10 cellular contexts compared by ENCODE assay signal in the genomic region with DNA sequence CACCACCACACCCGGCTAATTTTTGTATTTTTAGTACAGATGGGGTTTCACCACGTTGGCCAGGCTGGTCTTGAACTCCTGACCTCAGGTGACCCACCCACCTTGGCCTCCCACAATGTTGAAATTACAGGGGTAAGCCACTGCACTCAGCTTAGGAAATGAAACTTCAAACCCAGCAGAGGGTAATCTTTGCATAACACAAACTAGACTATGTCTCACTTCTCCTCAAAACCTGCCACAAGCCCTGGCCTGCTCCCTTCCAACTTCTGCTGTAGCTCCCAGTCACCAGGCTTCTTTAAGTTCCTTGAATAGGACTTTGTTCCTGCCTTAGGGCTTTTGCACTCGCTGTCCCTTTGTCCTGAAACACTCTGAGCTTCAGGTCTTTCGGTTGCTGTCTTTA. TPM values are rescaled to one million over a fixed set of nuclear protein-coding genes. Genes with fewer than 3 reads are reported as not detected.
DNase-seq lines count a peak whose midpoint lies in the region; ATAC-seq, FAIRE-seq and TF ChIP-seq lines count a peak whose summit lies in the region.
"Had no signal": no experiment of that assay in that cellular context is flagged by ENCODE, and none has a peak within 500 bp of the region (broad histone marks: within the 10 kb centered on the region; RNA-seq: fewer than 3 reads in every experiment).

No MANE protein-coding gene starts in this region.

- H2AFZ ChIP-seq in KMS-11 (ENCODE audit: low read depth) (no peak overlapping the region), keratinocyte (ENCODE audit: control insufficient read depth, low read length) (peak overlapping the region; percentile 42)

- no peaks in the 10 kb centered on the region for H3K9me3 ChIP-seq in keratinocyte (ENCODE audit: control insufficient read depth, low read depth, low read length)
- H3K9me3 ChIP-seq in right cardiac atrium (ENCODE audit: control insufficient read depth, low read length): no peaks in the 10 kb centered on the region
- no peaks in the 10 kb centered on the region for H3K9me3 ChIP-seq in CD8-positive, alpha-beta memory T cell (ENCODE audit: low read length)

- no peaks in the 10 kb centered on the region for H4K20me1 ChIP-seq in KMS-11 (ENCODE audit: insufficient read depth)
- H4K20me1 ChIP-seq in keratinocyte (ENCODE audit: control insufficient read depth, extremely low read depth, insufficient read depth, low read length): no peaks in the 10 kb centered on the region

- WGBS in right cardiac atrium: 70% methylated on average over 4 of the region's 4 CpGs

- H3K4me3 ChIP-seq in KMS-11 (IDR thresholded peaks at IDR 0.05; ENCODE audit: insufficient read depth, low read depth, low read length) (no peak overlapping the region), keratinocyte (ENCODE audit: control insufficient read depth in 2 of 3, extremely low read depth in 1 of 3, insufficient read depth in 2 of 3, low read depth in 1 of 3, low read length in 3 of 3) (no peak overlapping the region), right cardiac atrium (ENCODE audit: low read length) (no peak overlapping the region), H7 (ENCODE audit: insufficient read depth, low read depth, low read length) (no peak overlapping the region)
- H3K4me3 ChIP-seq in CD8-positive, alpha-beta memory T cell (ENCODE audit: low read length): no peak overlapping the region

- H3K27me3 Mint-ChIP-seq in CD8-positive, alpha-beta memory T cell: peaks cover 4 to 12% of the 10 kb centered on the region in 2 donors

- CTCF ChIA-PET in CD8-positive, alpha-beta memory T cell (lab: Charles Lee): interaction anchor here (0.8 to 2.3 kb wide), 2 partner anchors 60 to 125 kb away, joined by 3 to 5 read pairs; no protein-coding TSS in a partner anchor

- peaks cover 7 to 13% (median 8%) of the 10 kb centered on the region in 3 donors for H3K4me1 Mint-ChIP-seq in CD8-positive, alpha-beta memory T cell

- DNase-seq in GM12891 (ENCODE audit: insufficient read length, low spot score) (no peak), keratinocyte (ENCODE audit: low read depth, low spot score) (no peak), KG1 (lab: John Stamatoyannopoulos, UW) (no peak), right cardiac atrium (no peak), H7 (no peak)
- no peak for DNase-seq in CD8-positive, alpha-beta memory T cell
- DNase-seq: activated naive CD4-positive, alpha-beta T cell; foreskin fibroblast had no signal

- no peaks in the 10 kb centered on the region for H3K27me3 ChIP-seq in KMS-11 (ENCODE audit: insufficient read depth, low read depth)
- H3K27me3 ChIP-seq in keratinocyte (ENCODE audit: control insufficient read depth, extremely low read depth, insufficient read depth, low read length): no peaks in the 10 kb centered on the region
- H3K27me3 ChIP-seq in right cardiac atrium (ENCODE audit: control insufficient read depth, insufficient read depth): no peaks in the 10 kb centered on the region
- no peaks in the 10 kb centered on the region for H3K27me3 ChIP-seq in H7 (ENCODE audit: control insufficient read depth, insufficient read depth, low read length)
- H3K27me3 ChIP-seq in CD8-positive, alpha-beta memory T cell (ENCODE audit: insufficient read depth, low read length, poor library complexity, severe bottlenecking): no peaks in the 10 kb centered on the region

- no peak for FAIRE-seq in GM12891 (lab: Jason Lieb, UNC)
- no peak for FAIRE-seq in keratinocyte (lab: Jason Lieb, UNC)

- no peaks in the 10 kb centered on the region for H3K36me3 Mint-ChIP-seq in CD8-positive, alpha-beta memory T cell

- H3K4me1 ChIP-seq in KMS-11 (ENCODE audit: low read depth, poor library complexity, severe bottlenecking) (peaks cover 50% of the 10 kb centered on the region), keratinocyte (ENCODE audit: control insufficient read depth, extremely low read depth, insufficient read depth, low read length) (peaks cover 53% of the 10 kb centered on the region), right cardiac atrium (ENCODE audit: control insufficient read depth, insufficient read depth, low read length) (peaks cover 2% of the 10 kb centered on the region)
- H3K4me1 ChIP-seq in CD8-positive, alpha-beta memory T cell (ENCODE audit: insufficient read depth, low read length): no peaks in the 10 kb centered on the region

- no peak overlapping the region for H3K9ac ChIP-seq in KMS-11
- H3K9ac ChIP-seq in keratinocyte (ENCODE audit: control insufficient read depth, extremely low read depth, insufficient read depth, low read length): no peak overlapping the region

- TF ChIP-seq CTCF in KMS-11 (conservative IDR thresholded peaks at IDR 0.05; ENCODE audit: low read depth, low read length) (no peak), keratinocyte (optimal IDR thresholded peaks at IDR 0.05 in 1 of 3, IDR thresholded peaks at IDR 0.05 in 1 of 3, conservative IDR thresholded peaks at IDR 0.05 in 1 of 3; ENCODE audit: extremely low read depth in 1 of 3, insufficient read depth in 2 of 3, low read length in 3 of 3) (peak in 1 of 3 experiments; percentile 34)

- dilution Hi-C loops in keratinocyte (cut with MboI; ENCODE audit: extremely low pct_ligation_motif_present, low sequenced_read_pairs): no loop called here

- H3K27ac ChIP-seq in KMS-11: 0 out of 2 replicates have a peak overlapping the region, but pooled peaks have one; percentile 1
- H3K27ac ChIP-seq in keratinocyte (ENCODE audit: control insufficient read depth, insufficient read depth, low read length): peak overlapping the region; percentile 70
- no peak overlapping the region for H3K27ac ChIP-seq in right cardiac atrium (ENCODE audit: low read length)
- H3K27ac ChIP-seq in CD8-positive, alpha-beta memory T cell (ENCODE audit: low read depth, low read length): no peak overlapping the region

- intact Hi-C loops in right cardiac atrium (cut with DNase I): no loop called here

- no peak overlapping the region for H3K27ac Mint-ChIP-seq in CD8-positive, alpha-beta memory T cell

- H3K4me3 Mint-ChIP-seq in CD8-positive, alpha-beta memory T cell: no peak overlapping the region

- no peaks in the 10 kb centered on the region for H3K9me1 ChIP-seq in keratinocyte (ENCODE audit: control insufficient read depth, extremely low read depth, insufficient read depth, low read length)

- no peaks in the 10 kb centered on the region for H3K9me3 Mint-ChIP-seq in CD8-positive, alpha-beta memory T cell

- POLR2A ChIA-PET in CD8-positive, alpha-beta memory T cell (lab: Charles Lee): no interaction called here

- H3K79me2 ChIP-seq in KMS-11 (ENCODE audit: insufficient read depth, low read depth) (no peaks in the 10 kb centered on the region), keratinocyte (ENCODE audit: control insufficient read depth, insufficient read depth, low read length) (no peaks in the 10 kb centered on the region)

- no peak for TF ChIP-seq POLR2A in GM12891 (IDR thresholded peaks at IDR 0.05; ENCODE audit: low read depth, low read length)

- peak overlapping the region; percentile 38 for H3K4me2 ChIP-seq in KMS-11
- peak overlapping the region; percentile 66 for H3K4me2 ChIP-seq in keratinocyte (ENCODE audit: control insufficient read depth, extremely low read depth, insufficient read depth, low read depth, low read length)

- ATAC-seq in GM21723 (IDR thresholded peaks at IDR 0.05; ENCODE audit: unreplicated experiment) (peak; percentile 86), right cardiac atrium (no peak)

- H3K36me3 ChIP-seq in KMS-11 (ENCODE audit: insufficient read depth) (no peaks in the 10 kb centered on the region), keratinocyte (ENCODE audit: control insufficient read depth in 2 of 2, extremely low read depth in 1 of 2, insufficient read depth in 2 of 2, low read length in 2 of 2) (no peaks in the 10 kb centered on the region), H7 (replicated peaks; ENCODE audit: control insufficient read depth, insufficient read depth, low read length) (no peaks in the 10 kb centered on the region)
- H3K36me3 ChIP-seq in CD8-positive, alpha-beta memory T cell (ENCODE audit: insufficient read depth, low read length): no peaks in the 10 kb centered on the region

TF ChIP-seq in GM12891, 5 proteins besides CTCF, POLR2A, EP300 and RAD21:
- TF ChIP-seq PAX5 (IDR thresholded peaks at IDR 0.05; ENCODE audit: insufficient read depth, low read length, severe bottlenecking) (no peak), POU2F2 (IDR thresholded peaks at IDR 0.05; ENCODE audit: low read depth, low read length) (peak; percentile 75), SPI1 (IDR thresholded peaks at IDR 0.05; ENCODE audit: low read depth, low read length) (peak; percentile 88)

RNA-seq across cellular contexts. Expression of a gene that starts 39.2 kb away (rescaled TPM):
- polyA plus RNA-seq in GM12891 (2012; ENCODE audit: low read depth, missing spikeins): 8.2 TPM
- polyA plus RNA-seq in keratinocyte: 58.7 to 95.1 TPM (median 72.7 TPM) in 3 replicates
- polyA plus RNA-seq in keratinocyte (2011; ENCODE audit: low read depth): 14.0 TPM
- 21.2 and 40.8 TPM in 2 replicates for polyA plus RNA-seq in keratinocyte (2011; cell fraction: cytosol; rRNA removed)
- polyA plus RNA-seq in keratinocyte (2011; cell fraction: nucleus; rRNA removed): 116 and 175 TPM in 2 replicates
- 41.9 and 85.6 TPM in 2 replicates for polyA plus RNA-seq in keratinocyte (2012; ENCODE audit: low replicate concordance)
- 129 to 210 TPM (median 133 TPM) in 3 replicates for polyA minus RNA-seq in keratinocyte
- polyA minus RNA-seq in keratinocyte (2011; cell fraction: cytosol; rRNA and poly(A)+ RNA removed): 184 TPM
- polyA minus RNA-seq in keratinocyte (2011; cell fraction: nucleus; rRNA and poly(A)+ RNA removed): 289 and 325 TPM in 2 replicates
- total RNA-seq in right cardiac atrium: 10 to 100 TPM; 32.6 to 39.6 (median 33.5) TPM
- polyA plus RNA-seq in right cardiac atrium: 16.4 TPM
- 53.0 and 61.0 TPM in 2 replicates for total RNA-seq in H7 (2014; rRNA removed; shearing (Covaris generic))
- total RNA-seq in CD8-positive, alpha-beta memory T cell: 1 to 10 TPM; 6.9 to 8.8 TPM
- 10.1 TPM for polyA plus RNA-seq in CD8-positive, alpha-beta memory T cell

RNA-seq across cellular contexts. Expression of a gene that starts 59.7 kb away (rescaled TPM):
- polyA plus RNA-seq in GM12891 (2012; ENCODE audit: low read depth, missing spikeins): 111 TPM
- polyA plus RNA-seq in keratinocyte: 23.5 to 28.3 TPM (median 27.9 TPM) in 3 replicates
- polyA plus RNA-seq in keratinocyte (2011; ENCODE audit: low read depth): 15.4 TPM
- polyA plus RNA-seq in keratinocyte (2011; cell fraction: cytosol; rRNA removed): 9.5 and 16.2 TPM in 2 replicates
- polyA plus RNA-seq in keratinocyte (2011; cell fraction: nucleus; rRNA removed): 6.3 and 8.6 TPM in 2 replicates
- polyA plus RNA-seq in keratinocyte (2012; ENCODE audit: low replicate concordance): 24.0 and 29.7 TPM in 2 replicates
- polyA minus RNA-seq in keratinocyte: 25.2 to 46.0 TPM (median 27.3 TPM) in 3 replicates
- polyA minus RNA-seq in keratinocyte (2011; cell fraction: cytosol; rRNA and poly(A)+ RNA removed): 15.9 TPM
- 3.3 and 4.9 TPM in 2 replicates for polyA minus RNA-seq in keratinocyte (2011; cell fraction: nucleus; rRNA and poly(A)+ RNA removed)
- total RNA-seq in right cardiac atrium: 100 to 1,000 TPM; 203 to 246 (median 221) TPM
- 275 TPM for polyA plus RNA-seq in right cardiac atrium
- total RNA-seq in H7 (2014; rRNA removed; shearing (Covaris generic)): 67.6 and 74.4 TPM in 2 replicates
- total RNA-seq in CD8-positive, alpha-beta memory T cell: 10 to 100 TPM; 72.8 to 73.8 TPM
- 148 TPM for polyA plus RNA-seq in CD8-positive, alpha-beta memory T cell

Comparison
In these comparisons a context has a peak if more than half of its experiments do, and no peak if none do; other contexts are left out.
1. H3K27ac ChIP-seq: peak in KMS-11 (single experiment) and keratinocyte (single experiment); none in right cardiac atrium (single experiment) and CD8-positive, alpha-beta memory T cell (single experiment).